ENCODE assay signal across 30 cellular contexts in the genomic region with DNA sequence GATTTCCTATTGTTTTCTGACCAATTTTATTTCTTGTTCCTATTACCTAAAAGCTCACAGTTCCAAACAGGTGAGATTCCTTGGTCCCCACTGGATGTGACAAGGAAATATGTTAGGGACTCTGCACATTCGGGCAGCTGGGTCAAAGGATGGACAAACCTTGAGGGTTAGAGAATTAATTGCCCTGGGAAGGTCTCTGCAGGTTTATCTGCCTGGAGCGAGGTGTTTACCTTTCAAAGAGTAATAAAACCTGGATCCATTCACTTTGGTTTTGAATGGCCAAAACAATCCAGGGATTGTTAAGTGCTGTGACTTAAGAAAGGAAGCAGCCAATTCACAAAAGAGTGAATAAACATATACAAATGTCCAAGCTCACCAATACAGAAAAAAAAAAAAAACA. TPM values are rescaled to one million over a fixed set of nuclear protein-coding genes. Genes with fewer than 3 reads are reported as not detected.
DNase-seq lines count a peak whose midpoint lies in the region; ATAC-seq, FAIRE-seq and TF ChIP-seq lines count a peak whose summit lies in the region.
"Had no signal": no experiment of that assay in that cellular context is flagged by ENCODE, and none has a peak within 500 bp of the region (broad histone marks: within the 10 kb centered on the region; RNA-seq: fewer than 3 reads in every experiment).

No MANE protein-coding gene starts in this region.

- no peak overlapping the region for H3K4me3 Mint-ChIP-seq in GM23338
- H3K4me3 Mint-ChIP-seq: activated CD4-positive, alpha-beta T cell treated with anti-CD3 and anti-CD28 coated beads for 36 hours; activated naive CD8-positive, alpha-beta T cell treated with anti-CD3 and anti-CD28 coated beads, Interleukin-2, amount 50 U/mL, for 24 hours; natural killer cell treated with Interleukin-12 subunit alpha and Interleukin-12 subunit beta and Interleukin-15 and Interleukin-18, amount 100 ng/mL, for 72 hours; T-cell had no signal

- DNase-seq in D721Med (ENCODE audit: insufficient read length, low spot score) = no peak
- no peak for DNase-seq in GM23338 (ENCODE audit: low spot score)
- DNase-seq in NCI-H510A (lab: John Stamatoyannopoulos, UW) = peak; percentile 29
- no peak for DNase-seq in cortex of kidney (lab: John Stamatoyannopoulos, UW)
- DNase-seq in gastrocnemius medialis = no peak
- DNase-seq: activated CD4-positive, alpha-beta T cell treated with anti-CD3 and anti-CD28 coated beads for 36 hours; activated CD8-positive, alpha-beta memory T cell treated with anti-CD3 and anti-CD28 coated beads for 24 hours; activated gamma-delta T cell; activated naive CD8-positive, alpha-beta T cell treated with anti-CD3 and anti-CD28 coated beads, Interleukin-2, amount 50 U/mL, for 24 hours; activated T-cell treated with anti-CD3 and anti-CD28 coated beads, Interleukin-2, amount 50 U/mL, for 1 hour; body of pancreas; hypothalamus; KBM-7; midbrain; MM.1S; NCI-H1694 treated with DMSO at 0.1 percent for 48 hours; NCI-H446 treated with DMSO at 0.1 percent for 48 hours; ovary; stimulated activated CD4-positive, alpha-beta T cell treated with anti-CD3 and anti-CD28 coated beads, Interleukin-2, amount 100 ng/mL, for 24 hours; T-cell; testis; uterus had no signal

- ATAC-seq in GM23338 (no peak; the same call in 2 of the 3 replicates), gastrocnemius medialis (no peak), HG02678 (IDR thresholded peaks at IDR 0.05; ENCODE audit: unreplicated experiment) (no peak)
- ATAC-seq: activated CD4-positive, alpha-beta T cell treated with anti-CD3 and anti-CD28 coated beads for 36 hours; activated naive CD8-positive, alpha-beta T cell treated with anti-CD3 and anti-CD28 coated beads, Interleukin-2, amount 50 U/mL, for 24 hours; body of pancreas; gastroesophageal sphincter; natural killer cell treated with Interleukin-12 subunit alpha and Interleukin-12 subunit beta and Interleukin-15 and Interleukin-18, amount 100 ng/mL, for 72 hours; T-cell had no signal

- H3K4me1 Mint-ChIP-seq in GM23338 = peaks cover 31% of the 10 kb centered on the region
- H3K4me1 Mint-ChIP-seq: activated CD4-positive, alpha-beta T cell treated with anti-CD3 and anti-CD28 coated beads for 36 hours; activated naive CD8-positive, alpha-beta T cell treated with anti-CD3 and anti-CD28 coated beads, Interleukin-2, amount 50 U/mL, for 24 hours; T-cell had no signal

- H3K27ac Mint-ChIP-seq in GM23338 = no peak overlapping the region
- H3K27ac Mint-ChIP-seq: activated CD4-positive, alpha-beta T cell treated with anti-CD3 and anti-CD28 coated beads for 36 hours; activated naive CD8-positive, alpha-beta T cell treated with anti-CD3 and anti-CD28 coated beads, Interleukin-2, amount 50 U/mL, for 24 hours; natural killer cell treated with Interleukin-12 subunit alpha and Interleukin-12 subunit beta and Interleukin-15 and Interleukin-18, amount 100 ng/mL, for 72 hours; T-cell had no signal

- H3K27me3 ChIP-seq in GM23338 (ENCODE audit: insufficient read depth) = no peaks in the 10 kb centered on the region
- no peaks in the 10 kb centered on the region for H3K27me3 ChIP-seq in layer of hippocampus (ENCODE audit: control insufficient read depth, insufficient read depth, low read length)
- no peaks in the 10 kb centered on the region for H3K27me3 ChIP-seq in gastrocnemius medialis
- H3K27me3 ChIP-seq: body of pancreas, ovary, testis, uterus had no signal

- FAIRE-seq in D721Med (lab: Jason Lieb, UNC) = peak; percentile 6
- FAIRE-seq: GM19239 had no signal

- H3K36me3 Mint-ChIP-seq in GM23338 (ENCODE audit: low read depth) = peaks cover 3% of the 10 kb centered on the region; the same call in 2 of the 3 replicates
- H3K36me3 Mint-ChIP-seq: natural killer cell treated with Interleukin-12 subunit alpha and Interleukin-12 subunit beta and Interleukin-15 and Interleukin-18, amount 100 ng/mL, for 72 hours; T-cell had no signal

- peaks cover 3% of the 10 kb centered on the region; the same call in 1 of the 2 replicates for H3K9me2 ChIP-seq in GM23338 (ENCODE audit: insufficient read depth)

- H2AFZ ChIP-seq in GM23338 = no peak overlapping the region

- H3K9me3 ChIP-seq in gastrocnemius medialis = no peaks in the 10 kb centered on the region
- H3K9me3 ChIP-seq: body of pancreas, gastroesophageal sphincter, ovary, SJSA1, testis, uterus had no signal

- H3K4me1 ChIP-seq in GM23338 (ENCODE audit: insufficient read depth) (peaks cover 37% of the 10 kb centered on the region), gastrocnemius medialis (peaks cover 3 to 7% of the 10 kb centered on the region in 2 donors)
- H3K4me1 ChIP-seq: SJSA1, uterus had no signal

- H3K36me3 ChIP-seq in GM23338 (ENCODE audit: insufficient read depth) (no peaks in the 10 kb centered on the region), gastrocnemius medialis (no peaks in the 10 kb centered on the region)
- H3K36me3 ChIP-seq: gastroesophageal sphincter, ovary, SJSA1, uterus had no signal

- no peaks in the 10 kb centered on the region for H3F3A ChIP-seq in GM23338 (replicated peaks; ENCODE audit: low read depth)

- no peaks in the 10 kb centered on the region for H3K79me2 ChIP-seq in GM23338 (replicated peaks; ENCODE audit: insufficient read depth)

- H3K27me3 Mint-ChIP-seq in GM23338 (ENCODE audit: insufficient read depth, low read depth, poor library complexity) = peaks cover 2% of the 10 kb centered on the region
- H3K27me3 Mint-ChIP-seq: activated CD4-positive, alpha-beta T cell treated with anti-CD3 and anti-CD28 coated beads for 36 hours; activated naive CD8-positive, alpha-beta T cell treated with anti-CD3 and anti-CD28 coated beads, Interleukin-2, amount 50 U/mL, for 24 hours had no signal

- H3K4me3 ChIP-seq in GM23338 (no peak overlapping the region), gastrocnemius medialis (no peak overlapping the region)
- H3K4me3 ChIP-seq: body of pancreas, gastroesophageal sphincter, ovary, SJSA1, smooth muscle cell, testis, uterus had no signal

- no peaks in the 10 kb centered on the region for H4K20me1 ChIP-seq in GM23338 (replicated peaks; ENCODE audit: insufficient read depth)

- peak overlapping the region; percentile 22; the same call in 1 of the 2 replicates for H3K4me2 ChIP-seq in GM23338

- in situ Hi-C loops in gastrocnemius medialis (cut with MboI; ENCODE audit: low sequenced_read_pairs in 4 of 4) = loop anchor here in 1 of 4 donors (25.0 kb wide), 1 partner anchor 500 kb away; a partner anchor contains a TSS

- TF ChIP-seq CTCF in D721Med (IDR thresholded peaks at IDR 0.05; ENCODE audit: insufficient read depth, missing control alignments) = no peak
- TF ChIP-seq CTCF in GM23338 (conservative IDR thresholded peaks at IDR 0.05; ENCODE audit: low read depth in 2 of 2) = no peak
- TF ChIP-seq CTCF in gastrocnemius medialis (IDR thresholded peaks at IDR 0.05 in 4 of 5, conservative IDR thresholded peaks at IDR 0.05 in 1 of 5) = no peak

- TF ChIP-seq POLR2A in gastrocnemius medialis (IDR thresholded peaks at IDR 0.05) = no peak

- intact Hi-C loops in gastrocnemius medialis (cut with DNase I; ENCODE audit: low total_unique reads) = no loop called here

- H3K27ac ChIP-seq in GM23338 (ENCODE audit: low read depth) (peak overlapping the region; percentile 53; the same call in 1 of the 2 replicates), layer of hippocampus (ENCODE audit: low read depth, low read length) (peak overlapping the region; percentile 67), gastrocnemius medialis (no peak overlapping the region)
- H3K27ac ChIP-seq: body of pancreas, C4-2B, gastroesophageal sphincter, ovary, SJSA1, testis, uterus had no signal

- H3K9me3 Mint-ChIP-seq in GM23338 = peaks cover 7% of the 10 kb centered on the region
- H3K9me3 Mint-ChIP-seq: activated naive CD8-positive, alpha-beta T cell treated with anti-CD3 and anti-CD28 coated beads, Interleukin-2, amount 50 U/mL, for 24 hours; natural killer cell treated with Interleukin-12 subunit alpha and Interleukin-12 subunit beta and Interleukin-15 and Interleukin-18, amount 100 ng/mL, for 72 hours had no signal

TF ChIP-seq in GM23338, 12 proteins besides CTCF, POLR2A, EP300 and RAD21:
- TF ChIP-seq POLR2AphosphoS5 (IDR thresholded peaks at IDR 0.05; ENCODE audit: low read depth) (no peak), NANOG (IDR thresholded peaks at IDR 0.05; ENCODE audit: borderline replicate concordance) (no peak), EZH2 (IDR thresholded peaks at IDR 0.05; ENCODE audit: low read depth, unreplicated experiment) (no peak), ZNF331 (CRISPR knock-in tag; IDR thresholded peaks at IDR 0.05; ENCODE audit: low read depth) (no peak), STAT1 (IDR thresholded peaks at IDR 0.05; ENCODE audit: unreplicated experiment) (no peak)

RNA-seq across cellular contexts. Expression of a gene that starts 33.6 kb away (rescaled TPM):
- total RNA-seq in GM23338 (2014; rRNA removed; shearing (Covaris generic)) = 25.9 and 37.5 TPM in 2 replicates
- 49.4 and 50.8 TPM in 2 replicates for polyA plus RNA-seq in GM23338 (2016; fragmentation: Nextera tagmentation; extraction: Ambion mirVana)
- 10 to 100 TPM; 21.1 to 48.1 (median 29.2) TPM for total RNA-seq in gastrocnemius medialis

Comparison
In these comparisons a context has a peak if more than half of its experiments do, and no peak if none do; other contexts are left out.
1. H3K27ac ChIP-seq: peak in GM23338 (single experiment) and layer of hippocampus (single experiment); none in gastrocnemius medialis (0 of 4).